In genomic region chr19:10871711-10872550, GRCh38 we compare ENCODE assay signal across 8 cellular contexts. TPM values are rescaled to one million over a fixed set of nuclear protein-coding genes. Genes with fewer than 3 reads are reported as not detected.
DNase-seq lines count a peak whose midpoint lies in the region; ATAC-seq, FAIRE-seq and TF ChIP-seq lines count a peak whose summit lies in the region.

No MANE protein-coding gene starts in this region.

- TF ChIP-seq POLR2A in A549 (IDR thresholded peaks at IDR 0.05; ENCODE audit: low read length) (no peak), erythroblast (IDR thresholded peaks at IDR 0.05; ENCODE audit: low read length) (no peak), tibial nerve (IDR thresholded peaks at IDR 0.05) (no peak)

- H3K4me3 Mint-ChIP-seq in naive thymus-derived CD4-positive, alpha-beta T cell, result peak overlapping the region; percentile 74 to 91 (median 86)

- no peak for DNase-seq in A549 (ENCODE audit: low read depth in 1 of 2, low spot score in 1 of 2)
- peak; percentile 79 for DNase-seq in activated CD8-positive, alpha-beta memory T cell treated with anti-CD3 and anti-CD28 coated beads for 24 hours
- peak; percentile 62 to 76 for DNase-seq in erythroblast (lab: John Stamatoyannopoulos, UW)
- peak in 7 of 9 donors; percentile 13 to 49 (median 29) for DNase-seq in naive thymus-derived CD4-positive, alpha-beta T cell
- DNase-seq in tibial nerve (ENCODE audit: low spot score in 2 of 2), result no peak

- intact Hi-C loops in naive thymus-derived CD4-positive, alpha-beta T cell (cut with micrococcal nuclease), result loop anchor here (1.0 to 10.0 kb wide), 19 partner anchors 36 to 1053 kb away; partner anchors contain the start of genes FBXL12 (in 2 of the 2), TIMM29 (in 2 of the 2), TMED1 (in 2 of the 2) and YIPF2 (in 2 of the 2)

- POLR2A ChIA-PET in A549 (lab: Yijun Ruan, JAX), result interaction anchor here (0.8 kb wide), 1 partner anchor 65 kb away, joined by 5 read pairs; no protein-coding TSS in a partner anchor
- POLR2A ChIA-PET in naive thymus-derived CD4-positive, alpha-beta T cell (lab: Charles Lee), result interaction anchor here (0.6 to 2.2 kb wide), 5 partner anchors 10 to 154 kb away, joined by 3 to 7 read pairs (median 3); partner anchors contain the start of genes DNM2 and TMED1

- ATAC-seq in A549 (peak; percentile 7 to 27; a peak in 4 of 6 replicates), GM18873 (IDR thresholded peaks at IDR 0.05; ENCODE audit: low FRiP score, unreplicated experiment) (peak; percentile 10), GM18870 (IDR thresholded peaks at IDR 0.05; ENCODE audit: unreplicated experiment) (no peak)
- no peak for ATAC-seq in naive thymus-derived CD4-positive, alpha-beta T cell

- H3K27me3 Mint-ChIP-seq in naive thymus-derived CD4-positive, alpha-beta T cell, result no peaks in the 10 kb centered on the region

- H3K36me3 ChIP-seq in HUES48 (ENCODE audit: control insufficient read depth, insufficient read depth, low read length), result peaks cover 4% of the 10 kb centered on the region; the same call in 1 of the 2 replicates
- H3K36me3 ChIP-seq in naive thymus-derived CD4-positive, alpha-beta T cell (ENCODE audit: control insufficient read depth in 2 of 3, insufficient read depth in 3 of 3, low read length in 3 of 3), result no peaks in the 10 kb centered on the region
- H3K36me3 ChIP-seq in tibial nerve, result no peaks in the 10 kb centered on the region

- H3K4me2 ChIP-seq in A549, result peak overlapping the region; percentile 80

- no peaks in the 10 kb centered on the region for H3K36me3 Mint-ChIP-seq in naive thymus-derived CD4-positive, alpha-beta T cell

- no peak for TF ChIP-seq EP300 in A549 (IDR thresholded peaks at IDR 0.05)
- no peak for TF ChIP-seq EP300 in tibial nerve (IDR thresholded peaks at IDR 0.05)

- H3K4me3 ChIP-seq in A549 (peak overlapping the region; percentile 99), HUES48 (ENCODE audit: low read depth, low read length) (peak overlapping the region; percentile 77), tibial nerve (peak overlapping the region; percentile 45 to 95 (median 66))
- peak overlapping the region; percentile 57 for H3K4me3 ChIP-seq in naive thymus-derived CD4-positive, alpha-beta T cell (ENCODE audit: low read length)

- CTCF ChIA-PET in A549 (lab: Yijun Ruan, JAX), result interaction anchor here (0.6 to 2.0 kb wide), 12 partner anchors 8 to 163 kb away, joined by 3 to 9 read pairs (median 4); partner anchors contain the start of gene TMED1
- CTCF ChIA-PET in naive thymus-derived CD4-positive, alpha-beta T cell (lab: Charles Lee), result interaction anchor here (1.5 kb wide), 1 partner anchor 8 kb away, joined by 5 read pairs; no protein-coding TSS in a partner anchor

- FAIRE-seq in A549 (lab: Jason Lieb, UNC), result no peak

- H3K27ac ChIP-seq in A549 (peak overlapping the region; percentile 97 to 99), HUES48 (ENCODE audit: low read depth, low read length) (peak overlapping the region; percentile 78), tibial nerve (peak overlapping the region; percentile 23 to 93 (median 90))
- peak overlapping the region; percentile 74 for H3K27ac ChIP-seq in naive thymus-derived CD4-positive, alpha-beta T cell (ENCODE audit: low read depth, low read length)

- peak overlapping the region; percentile 48 to 83 (median 76) for H3K27ac Mint-ChIP-seq in naive thymus-derived CD4-positive, alpha-beta T cell

- TF ChIP-seq CTCF in A549 (IDR thresholded peaks at IDR 0.05), result no peak
- peak in 2 of 5 experiments; percentile 48 to 54 for TF ChIP-seq CTCF in tibial nerve (IDR thresholded peaks at IDR 0.05)

- H3K9me3 Mint-ChIP-seq in naive thymus-derived CD4-positive, alpha-beta T cell, result no peaks in the 10 kb centered on the region

- H3K9me3 ChIP-seq in A549 (no peaks in the 10 kb centered on the region), HUES48 (ENCODE audit: control insufficient read depth, insufficient read depth, low read length) (no peaks in the 10 kb centered on the region), tibial nerve (no peaks in the 10 kb centered on the region)
- H3K9me3 ChIP-seq in naive thymus-derived CD4-positive, alpha-beta T cell (ENCODE audit: control insufficient read depth in 2 of 3, low read length in 3 of 3), result no peaks in the 10 kb centered on the region

- TF ChIP-seq RAD21 in A549 (conservative IDR thresholded peaks at IDR 0.05 in 1 of 2, IDR thresholded peaks at IDR 0.05 in 1 of 2), result no peak

- 0% methylated on average over 2 of the region's 91 CpGs for WGBS in A549 (ENCODE audit: missing lambda C conversion rate)
- 1 to 2% methylated on average over 48 to 53 of the region's 91 CpGs for WGBS in tibial nerve, 2 donors

- H3K4me1 ChIP-seq in A549, result peaks cover 11% of the 10 kb centered on the region; the same call in 1 of the 3 replicates
- H3K4me1 ChIP-seq in HUES48 (ENCODE audit: control insufficient read depth, insufficient read depth, low read length), result peaks cover 7% of the 10 kb centered on the region
- peaks cover 10 to 14% of the 10 kb centered on the region in 2 donors for H3K4me1 ChIP-seq in naive thymus-derived CD4-positive, alpha-beta T cell (ENCODE audit: control insufficient read depth in 2 of 2, insufficient read depth in 2 of 2, low read length in 2 of 2)
- peaks cover 0 to 49% (median 8%) of the 10 kb centered on the region in 4 donors for H3K4me1 ChIP-seq in tibial nerve

- peak overlapping the region; percentile 70 for H3K9ac ChIP-seq in HUES48 (ENCODE audit: low read depth, low read length)

- H3K4me1 Mint-ChIP-seq in naive thymus-derived CD4-positive, alpha-beta T cell, result peaks cover 5 to 35% (median 27%) of the 10 kb centered on the region in 7 donors

- H3K27me3 ChIP-seq in HUES48 (ENCODE audit: control insufficient read depth, insufficient read depth, low read length), result no peaks in the 10 kb centered on the region
- no peaks in the 10 kb centered on the region for H3K27me3 ChIP-seq in naive thymus-derived CD4-positive, alpha-beta T cell (ENCODE audit: control insufficient read depth in 2 of 2, insufficient read depth in 2 of 2, low read length in 2 of 2)
- H3K27me3 ChIP-seq in tibial nerve, result no peaks in the 10 kb centered on the region

TF ChIP-seq in A549, 52 proteins besides CTCF, POLR2A, EP300 and RAD21 (continues in another document):
- no peak for TF ChIP-seq JUNB (IDR thresholded peaks at IDR 0.05)
- TF ChIP-seq CEBPB (IDR thresholded peaks at IDR 0.05), result no peak
- TF ChIP-seq, protein P1, sequence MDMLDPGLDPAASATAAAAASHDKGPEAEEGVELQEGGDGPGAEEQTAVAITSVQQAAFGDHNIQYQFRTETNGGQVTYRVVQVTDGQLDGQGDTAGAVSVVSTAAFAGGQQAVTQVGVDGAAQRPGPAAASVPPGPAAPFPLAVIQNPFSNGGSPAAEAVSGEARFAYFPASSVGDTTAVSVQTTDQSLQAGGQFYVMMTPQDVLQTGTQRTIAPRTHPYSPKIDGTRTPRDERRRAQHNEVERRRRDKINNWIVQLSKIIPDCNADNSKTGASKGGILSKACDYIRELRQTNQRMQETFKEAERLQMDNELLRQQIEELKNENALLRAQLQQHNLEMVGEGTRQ (IDR thresholded peaks at IDR 0.05), result no peak

RNA-seq across cellular contexts. Expression of gene CARM1, which starts 0.6 kb away (rescaled TPM):
- polyA plus RNA-seq in A549 (2011; rRNA removed), result 14.3 and 15.2 TPM in 2 replicates
- 55.5 and 75.2 TPM in 2 replicates for polyA plus RNA-seq in A549 (2012; cell fraction: cytosol; rRNA removed)
- polyA plus RNA-seq in A549 (2012; cell fraction: nucleus; rRNA removed), result 59.7 and 93.6 TPM in 2 replicates
- polyA plus RNA-seq in A549 (2017; fragmentation: RNase III; extraction: RNeasy Plus Mini Kit Qiagen cat#74134 plus additional on column Dnase treatment), result 31.4 to 32.2 TPM (median 31.8 TPM) in 3 replicates
- polyA minus RNA-seq in A549 (2011; rRNA and poly(A)+ RNA removed), result 22.0 and 30.3 TPM in 2 replicates
- total RNA-seq in naive thymus-derived CD4-positive, alpha-beta T cell, result 10 to 100 TPM; 21.3 to 43.1 (median 27.2) TPM
- under 1 TPM; 0.69 to 0.94 TPM for polyA plus RNA-seq in naive thymus-derived CD4-positive, alpha-beta T cell
- 10 to 100 TPM; 13.5 to 22.8 (median 14.0) TPM for total RNA-seq in tibial nerve

RNA-seq across cellular contexts. Expression of gene C19orf38, which starts 23.7 kb away (rescaled TPM):
- polyA plus RNA-seq in A549 (2011; rRNA removed) (0.13 and 0.40 TPM in 2 replicates), A549 (2017; fragmentation: RNase III; extraction: RNeasy Plus Mini Kit Qiagen cat#74134 plus additional on column Dnase treatment) (0.09 to 0.12 TPM (median 0.10 TPM) in 3 replicates)
- polyA plus RNA-seq in A549 (2012; cell fraction: cytosol; rRNA removed), result 0.08 and 0.09 TPM in 2 replicates
- polyA plus RNA-seq in A549 (2012; cell fraction: nucleus; rRNA removed), result 0.10 and 0.56 TPM in 2 replicates
- 0.68 TPM in 1 of 2 replicates, not detected in the other for polyA minus RNA-seq in A549 (2011; rRNA and poly(A)+ RNA removed)
- total RNA-seq in naive thymus-derived CD4-positive, alpha-beta T cell, result 10 to 100 TPM in 1 of 5 experiments, 1 to 10 TPM in 4; 2.5 to 50.5 (median 3.5) TPM
- polyA plus RNA-seq in naive thymus-derived CD4-positive, alpha-beta T cell, result 1 to 10 TPM; 1.4 to 2.8 TPM
- total RNA-seq in tibial nerve, result 1 to 10 TPM in 2 of 4 donors, under 1 TPM in 2; 0.42 to 4.5 (median 2.4) TPM

RNA-seq across cellular contexts. Expression of gene TMED1, which starts 35.9 kb away (rescaled TPM):
- polyA plus RNA-seq in A549 (2011; rRNA removed) (29.3 and 29.9 TPM in 2 replicates), A549 (2017; fragmentation: RNase III; extraction: RNeasy Plus Mini Kit Qiagen cat#74134 plus additional on column Dnase treatment) (36.2 to 37.4 TPM (median 37.0 TPM) in 3 replicates)
- 49.9 and 54.2 TPM in 2 replicates for polyA plus RNA-seq in A549 (2012; cell fraction: cytosol; rRNA removed)
- polyA plus RNA-seq in A549 (2012; cell fraction: nucleus; rRNA removed), result 33.5 and 43.0 TPM in 2 replicates
- polyA minus RNA-seq in A549 (2011; rRNA and poly(A)+ RNA removed), result 9.7 and 10.7 TPM in 2 replicates
- total RNA-seq in naive thymus-derived CD4-positive, alpha-beta T cell, result 10 to 100 TPM in 2 of 5 experiments, 1 to 10 TPM in 3; 7.6 to 12.8 (median 9.9) TPM
- polyA plus RNA-seq in naive thymus-derived CD4-positive, alpha-beta T cell, result 10 to 100 TPM; 19.0 to 21.7 TPM
- 10 to 100 TPM; 18.0 to 33.7 (median 29.7) TPM for total RNA-seq in tibial nerve

RNA-seq across cellular contexts. Expression of gene YIPF2, which starts 56.5 kb away (rescaled TPM):
- polyA plus RNA-seq in A549 (2011; rRNA removed), result 13.1 and 15.6 TPM in 2 replicates
- polyA plus RNA-seq in A549 (2012; cell fraction: cytosol; rRNA removed), result 22.3 and 31.1 TPM in 2 replicates
- polyA plus RNA-seq in A549 (2012; cell fraction: nucleus; rRNA removed), result 47.6 and 54.7 TPM in 2 replicates
- polyA plus RNA-seq in A549 (2017; fragmentation: RNase III; extraction: RNeasy Plus Mini Kit Qiagen cat#74134 plus additional on column Dnase treatment), result 14.5 to 18.2 TPM (median 17.5 TPM) in 3 replicates
- 12.0 and 13.9 TPM in 2 replicates for polyA minus RNA-seq in A549 (2011; rRNA and poly(A)+ RNA removed)
- 10 to 100 TPM; 20.5 to 27.9 (median 26.2) TPM for total RNA-seq in naive thymus-derived CD4-positive, alpha-beta T cell
- polyA plus RNA-seq in naive thymus-derived CD4-positive, alpha-beta T cell, result 10 to 100 TPM; 11.7 to 12.9 TPM
- 10 to 100 TPM; 50.0 to 69.3 (median 56.4) TPM for total RNA-seq in tibial nerve

RNA-seq across cellular contexts. Expression of gene TIMM29, which starts 56.7 kb away (rescaled TPM):
- 7.8 and 9.1 TPM in 2 replicates for polyA plus RNA-seq in A549 (2011; rRNA removed)
- polyA plus RNA-seq in A549 (2012; cell fraction: cytosol; rRNA removed), result 11.5 and 16.0 TPM in 2 replicates
- polyA plus RNA-seq in A549 (2012; cell fraction: nucleus; rRNA removed), result 10.6 and 14.3 TPM in 2 replicates
- polyA plus RNA-seq in A549 (2017; fragmentation: RNase III; extraction: RNeasy Plus Mini Kit Qiagen cat#74134 plus additional on column Dnase treatment), result 17.1 to 20.5 TPM (median 19.7 TPM) in 3 replicates
- polyA minus RNA-seq in A549 (2011; rRNA and poly(A)+ RNA removed), result 3.7 and 4.8 TPM in 2 replicates
- total RNA-seq in naive thymus-derived CD4-positive, alpha-beta T cell, result 10 to 100 TPM; 15.8 to 33.4 (median 24.7) TPM
- polyA plus RNA-seq in naive thymus-derived CD4-positive, alpha-beta T cell, result 10 to 100 TPM; 27.1 to 47.5 TPM
- total RNA-seq in tibial nerve, result 10 to 100 TPM; 27.1 to 40.4 (median 32.8) TPM

Comparison
In these comparisons a context has a peak if more than half of its experiments do, and no peak if none do; other contexts are left out.
1. ATAC-seq: peak in A549 (2 of 2) and GM18873 (single experiment); none in naive thymus-derived CD4-positive, alpha-beta T cell (single experiment) and GM18870 (single experiment).
2. DNase-seq: peak in activated CD8-positive, alpha-beta memory T cell treated with anti-CD3 and anti-CD28 coated beads for 24 hours (single experiment), erythroblast (2 of 2) and naive thymus-derived CD4-positive, alpha-beta T cell (7 of 9); none in A549 (0 of 2) and tibial nerve (0 of 2).
3. Peak in every context shown above with its lines, with median percentiles within 50 percentile points of each other: H3K27ac ChIP-seq and H3K4me3 ChIP-seq.